ENCODE assay signal across 13 cellular contexts in the genomic region with DNA sequence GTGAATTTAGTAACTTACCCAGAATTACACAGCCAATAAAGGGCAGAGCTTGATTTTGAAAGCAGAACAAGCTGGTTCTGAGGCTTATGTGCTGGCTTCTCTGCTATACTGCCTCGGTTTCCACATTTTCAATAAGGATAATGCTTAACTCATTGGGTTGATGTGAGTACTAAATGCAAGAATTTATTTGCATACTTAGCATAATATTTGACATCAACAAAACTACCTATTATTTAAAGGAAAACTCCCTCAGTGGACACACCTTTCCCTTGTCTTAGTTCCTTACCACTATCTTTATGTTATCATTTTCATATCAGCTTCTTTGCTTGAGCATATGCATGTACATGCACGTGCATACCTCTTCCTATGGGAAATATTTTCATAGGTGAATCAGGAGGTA. TPM values are rescaled to one million over a fixed set of nuclear protein-coding genes. Genes with fewer than 3 reads are reported as not detected.
DNase-seq lines count a peak whose midpoint lies in the region; ATAC-seq, FAIRE-seq and TF ChIP-seq lines count a peak whose summit lies in the region.
"Had no signal": no experiment of that assay in that cellular context is flagged by ENCODE, and none has a peak within 500 bp of the region (broad histone marks: within the 10 kb centered on the region; RNA-seq: fewer than 3 reads in every experiment).

No MANE protein-coding gene starts in this region.

- POLR2A ChIA-PET in IMR-90 (lab: Charles Lee; ENCODE audit: unreplicated experiment): no interaction called here

- CTCF ChIA-PET in IMR-90 (lab: Yijun Ruan, JAX): no interaction called here

- H3K4me3 ChIP-seq in IMR-90 (ENCODE audit: insufficient read depth, low read depth, low read length) (no peak overlapping the region), keratinocyte (ENCODE audit: control insufficient read depth in 2 of 3, extremely low read depth in 1 of 3, insufficient read depth in 2 of 3, low read depth in 1 of 3, low read length in 3 of 3) (no peak overlapping the region), transverse colon (no peak overlapping the region), body of pancreas (no peak overlapping the region)
- H3K4me3 ChIP-seq: SK-N-MC had no signal

- no peak overlapping the region for H3K14ac ChIP-seq in IMR-90 (replicated peaks; ENCODE audit: low read depth, low read length)

- H3K79me2 ChIP-seq in keratinocyte (ENCODE audit: control insufficient read depth, insufficient read depth, low read length): peaks cover 31% of the 10 kb centered on the region

- no peak for TF ChIP-seq CTCF in IMR-90 (conservative IDR thresholded peaks at IDR 0.05; ENCODE audit: low read depth, low read length)
- no peak for TF ChIP-seq CTCF in keratinocyte (optimal IDR thresholded peaks at IDR 0.05 in 1 of 3, IDR thresholded peaks at IDR 0.05 in 1 of 3, conservative IDR thresholded peaks at IDR 0.05 in 1 of 3; ENCODE audit: extremely low read depth in 1 of 3, insufficient read depth in 2 of 3, low read length in 3 of 3)
- TF ChIP-seq CTCF in transverse colon (IDR thresholded peaks at IDR 0.05): no peak
- TF ChIP-seq CTCF in body of pancreas (IDR thresholded peaks at IDR 0.05): no peak

- no peak overlapping the region for H3K23ac ChIP-seq in IMR-90 (ENCODE audit: low read depth, low read length)

- H3K4ac ChIP-seq in IMR-90 (ENCODE audit: low read depth, low read length): no peak overlapping the region

- H2AK5ac ChIP-seq in IMR-90 (ENCODE audit: low read depth, low read length): no peak overlapping the region

- ATAC-seq in IMR-90 (ENCODE audit: low read depth) (no peak), HG02763 (IDR thresholded peaks at IDR 0.05; ENCODE audit: unreplicated experiment) (no peak), body of pancreas (no peak)

- H3K27me3 ChIP-seq in IMR-90 (ENCODE audit: control insufficient read depth, insufficient read depth, low read length) (peaks cover 46% of the 10 kb centered on the region), keratinocyte (ENCODE audit: control insufficient read depth, extremely low read depth, insufficient read depth, low read length) (no peaks in the 10 kb centered on the region), transverse colon (peaks cover 31% of the 10 kb centered on the region), body of pancreas (no peaks in the 10 kb centered on the region)

- H3K27ac ChIP-seq in IMR-90 (ENCODE audit: insufficient read depth, low read length): no peak overlapping the region
- peak overlapping the region; percentile 83 for H3K27ac ChIP-seq in caudate nucleus (ENCODE audit: low read depth, low read length)
- no peak overlapping the region for H3K27ac ChIP-seq in keratinocyte (ENCODE audit: control insufficient read depth, insufficient read depth, low read length)
- peak overlapping the region; percentile 65 to 81 (median 70) for H3K27ac ChIP-seq in transverse colon
- H3K27ac ChIP-seq in body of pancreas: peak overlapping the region in 2 of 4 donors; percentile 51 to 67
- H3K27ac ChIP-seq: KMS-11, SK-N-MC had no signal

- H3K4me2 ChIP-seq in IMR-90 (ENCODE audit: low read depth, low read length): no peak overlapping the region
- peak overlapping the region; percentile 39 for H3K4me2 ChIP-seq in keratinocyte (ENCODE audit: control insufficient read depth, extremely low read depth, insufficient read depth, low read depth, low read length)

- H2BK20ac ChIP-seq in IMR-90 (ENCODE audit: low read depth, low read length): no peak overlapping the region

- H4K91ac ChIP-seq in IMR-90 (ENCODE audit: insufficient read depth, low read depth, low read length): no peak overlapping the region

- H2BK15ac ChIP-seq in IMR-90 (ENCODE audit: low read depth, low read length): no peak overlapping the region

- BruUV-seq in IMR-90 (replicated peaks; lab: Mats Ljungman, UMichigan): no TSS peak

- H3K9me3 ChIP-seq in IMR-90 (ENCODE audit: control insufficient read depth, insufficient read depth, low read length): no peaks in the 10 kb centered on the region
- H3K9me3 ChIP-seq in keratinocyte (ENCODE audit: control insufficient read depth, low read depth, low read length): no peaks in the 10 kb centered on the region
- H3K9me3 ChIP-seq in transverse colon: no peaks in the 10 kb centered on the region
- no peaks in the 10 kb centered on the region for H3K9me3 ChIP-seq in body of pancreas

- H4K8ac ChIP-seq in IMR-90 (ENCODE audit: low read depth in 2 of 2, low read length in 2 of 2): no peak overlapping the region

- WGBS in IMR-90 (ENCODE audit: extremely low coverage in 2 of 2, insufficient read length in 1 of 2), 2 experiments: no CpG with 5 or more reads among the region's 2 CpGs
- WGBS in transverse colon (ENCODE audit: low coverage in 1 of 2), 2 donors: 49 to 59% methylated on average over 2 of the region's 2 CpGs
- WGBS in body of pancreas, 2 donors: 47 to 49% methylated on average over 2 of the region's 2 CpGs

- H2AFZ ChIP-seq in IMR-90 (replicated peaks; ENCODE audit: low read length, poor library complexity): no peak overlapping the region
- no peak overlapping the region for H2AFZ ChIP-seq in keratinocyte (ENCODE audit: control insufficient read depth, low read length)

- no peaks in the 10 kb centered on the region for H3K79me1 ChIP-seq in IMR-90 (ENCODE audit: low read depth in 1 of 2, low read length in 2 of 2)

- TF ChIP-seq RAD21 in IMR-90 (IDR thresholded peaks at IDR 0.05; ENCODE audit: low read length): no peak

- no peak overlapping the region for H4K5ac ChIP-seq in IMR-90 (ENCODE audit: low read depth, low read length)

- peak; percentile 5 for FAIRE-seq in keratinocyte (lab: Jason Lieb, UNC)
- FAIRE-seq: G401.6, H54 had no signal

- intact Hi-C loops in IMR-90 (cut with micrococcal nuclease) (no loop called here), transverse colon (cut with DNase I; ENCODE audit: low total_unique reads) (no loop called here), body of pancreas (cut with DNase I) (no loop called here)

- no peak for TF ChIP-seq POLR2A in IMR-90 (IDR thresholded peaks at IDR 0.05; ENCODE audit: low read depth, low read length)
- no peak for TF ChIP-seq POLR2A in transverse colon (IDR thresholded peaks at IDR 0.05)
- TF ChIP-seq POLR2A in body of pancreas (IDR thresholded peaks at IDR 0.05): no peak

- TF ChIP-seq EP300 in transverse colon (IDR thresholded peaks at IDR 0.05; ENCODE audit: low read depth): no peak

- dilution Hi-C loops in IMR-90 (cut with HindIII; ENCODE audit: low sequenced_read_pairs, unreplicated experiment) (no loop called here), keratinocyte (cut with MboI; ENCODE audit: extremely low pct_ligation_motif_present, low sequenced_read_pairs) (no loop called here)

- H2BK5ac ChIP-seq in IMR-90 (ENCODE audit: low read depth, low read length, poor library complexity, severe bottlenecking): no peak overlapping the region

- H4K20me1 ChIP-seq in IMR-90 (ENCODE audit: insufficient read depth, low read length): no peaks in the 10 kb centered on the region
- no peaks in the 10 kb centered on the region for H4K20me1 ChIP-seq in keratinocyte (ENCODE audit: control insufficient read depth, extremely low read depth, insufficient read depth, low read length)

- 0 out of 2 replicates have a peak, but pooled peaks cover 3% of the 10 kb centered on the region for H3K4me1 ChIP-seq in IMR-90 (ENCODE audit: control insufficient read depth, insufficient read depth, low read length)
- peaks cover 32% of the 10 kb centered on the region for H3K4me1 ChIP-seq in keratinocyte (ENCODE audit: control insufficient read depth, extremely low read depth, insufficient read depth, low read length)
- peaks cover 0 to 41% (median 28%) of the 10 kb centered on the region in 4 donors for H3K4me1 ChIP-seq in transverse colon
- peaks cover 39% of the 10 kb centered on the region for H3K4me1 ChIP-seq in body of pancreas

- H3K9ac ChIP-seq in IMR-90 (ENCODE audit: low read depth, low read length): no peak overlapping the region
- no peak overlapping the region for H3K9ac ChIP-seq in keratinocyte (ENCODE audit: control insufficient read depth, extremely low read depth, insufficient read depth, low read length)
- H3K9ac ChIP-seq: KMS-11 had no signal

- H3K36me3 ChIP-seq in IMR-90 (ENCODE audit: control insufficient read depth, insufficient read depth, low read length) (no peaks in the 10 kb centered on the region), keratinocyte (ENCODE audit: control insufficient read depth in 2 of 2, extremely low read depth in 1 of 2, insufficient read depth in 2 of 2, low read length in 2 of 2) (no peaks in the 10 kb centered on the region), transverse colon (no peaks in the 10 kb centered on the region), body of pancreas (replicated peaks in 1 of 2; ENCODE audit: insufficient read depth in 1 of 2, low read depth in 2 of 2) (no peaks in the 10 kb centered on the region)

- no peak overlapping the region for H2BK120ac ChIP-seq in IMR-90 (ENCODE audit: low read depth, low read length)

- DNase-seq in IMR-90: no peak
- no peak for DNase-seq in caudate nucleus (lab: John Stamatoyannopoulos, UW)
- DNase-seq in keratinocyte (ENCODE audit: low read depth, low spot score): no peak
- DNase-seq in transverse colon: no peak
- DNase-seq in body of pancreas: no peak
- DNase-seq in NCI-H146 (lab: John Stamatoyannopoulos, UW): no peak
- DNase-seq: AML-193 had no signal

- in situ Hi-C loops in IMR-90 (cut with MboI; ENCODE audit: low sequenced_read_pairs): no loop called here
- in situ Hi-C loops in transverse colon (cut with MboI; ENCODE audit: low pct_ligation_motif_present in 1 of 4, low pct_unique_long_range_greater_than_20kb in 1 of 4, low sequenced_read_pairs in 3 of 4): loop anchor here in 1 of 4 donors (10.0 kb wide), 1 partner anchor 58 kb away; no protein-coding TSS in a partner anchor

- H3K18ac ChIP-seq in IMR-90 (ENCODE audit: low read depth, low read length): no peak overlapping the region

- no peaks in the 10 kb centered on the region for H3K9me1 ChIP-seq in IMR-90 (ENCODE audit: insufficient read depth, low read length)
- H3K9me1 ChIP-seq in keratinocyte (ENCODE audit: control insufficient read depth, extremely low read depth, insufficient read depth, low read length): no peaks in the 10 kb centered on the region

- H2AK9ac ChIP-seq in IMR-90 (replicated peaks; ENCODE audit: low read depth, low read length, poor library complexity): no peak overlapping the region

- H3K56ac ChIP-seq in IMR-90 (ENCODE audit: extremely low read depth, insufficient read depth, low read length): no peak overlapping the region

RNA-seq across cellular contexts. Expression of gene TGFA, which starts 3.0 kb away (rescaled TPM):
- total RNA-seq in IMR-90 (2012; rRNA removed) (not detected in 2 replicates), transverse colon (10 to 100 TPM; 10.7 to 51.3 (median 33.7) TPM), body of pancreas (10 to 100 TPM; 13.5 to 18.5 TPM)
- polyA plus RNA-seq in IMR-90 (2012; rRNA removed) (not detected in 2 replicates), keratinocyte (26.6 to 71.8 TPM (median 51.7 TPM) in 3 replicates)
- polyA plus RNA-seq in IMR-90 (2012; cell fraction: cytosol; rRNA removed): 0.05 TPM in 1 of 2 replicates, not detected in the other
- polyA plus RNA-seq in IMR-90 (2012; cell fraction: nucleus; rRNA removed; ENCODE audit: low replicate concordance): not detected in 2 replicates
- polyA plus RNA-seq in keratinocyte (2011; ENCODE audit: low read depth): 45.8 TPM
- polyA plus RNA-seq in keratinocyte (2011; cell fraction: cytosol; rRNA removed): 35.1 and 39.9 TPM in 2 replicates
- polyA plus RNA-seq in keratinocyte (2011; cell fraction: nucleus; rRNA removed): 46.4 and 47.9 TPM in 2 replicates
- polyA plus RNA-seq in keratinocyte (2012; ENCODE audit: low replicate concordance): 45.8 and 70.2 TPM in 2 replicates
- 42.6 to 126 TPM (median 65.6 TPM) in 3 replicates for polyA minus RNA-seq in keratinocyte
- 76.2 TPM for polyA minus RNA-seq in keratinocyte (2011; cell fraction: cytosol; rRNA and poly(A)+ RNA removed)
- polyA minus RNA-seq in keratinocyte (2011; cell fraction: nucleus; rRNA and poly(A)+ RNA removed): 66.3 and 93.9 TPM in 2 replicates
- total RNA-seq: OCI-LY7 had no signal

Comparison
In these comparisons a context has a peak if more than half of its experiments do, and no peak if none do; other contexts are left out.
1. H3K27ac ChIP-seq: peak in caudate nucleus (single experiment) and transverse colon (4 of 4); none in IMR-90 (single experiment) and keratinocyte (single experiment).
2. RNA of gene TGFA, which starts 3.0 kb away (total RNA-seq): 10.7 to 51.3 TPM in transverse colon and 13.5 to 18.5 TPM in body of pancreas; not detected in IMR-90; every median in the first group is over 10 times any median in the second.